Comparison of ENCODE assay signal across 1 cellular context in genomic region chr1:52142220-52143153, GRCh38.
TF ChIP-seq lines count a peak whose summit lies in the region.

No MANE protein-coding gene starts in this region.

TF ChIP-seq in K562, 482 proteins besides CTCF, POLR2A, EP300 and RAD21 (continued from another document):
- TF ChIP-seq ID3 (CRISPR knock-in tag; IDR thresholded peaks at IDR 0.05) (no peak), ID3 (tag; IDR thresholded peaks at IDR 0.05) (peak; percentile 52; the same call in 1 of the 2 replicates), UBTF (IDR thresholded peaks at IDR 0.05; ENCODE audit: borderline replicate concordance in 1 of 2, low read depth in 2 of 2, low read length in 2 of 2) (peak; percentile 90 to 94), FIP1L1 (IDR thresholded peaks at IDR 0.05; ENCODE audit: low read depth, low read length, poor library complexity, severe bottlenecking) (peak; percentile 83), SRSF1 (IDR thresholded peaks at IDR 0.05; ENCODE audit: low read depth, low read length) (0 out of 2 replicates have a peak, but pooled peaks have one; percentile 59), STAT5A (IDR thresholded peaks at IDR 0.05; ENCODE audit: borderline replicate concordance, low read length) (no peak), ARID4B (CRISPR knock-in tag; IDR thresholded peaks at IDR 0.05) (peak; percentile 77), PCBP1 (IDR thresholded peaks at IDR 0.05; ENCODE audit: low read depth, low read length, poor library complexity, severe bottlenecking) (peak; percentile 54), ZNF431 (CRISPR knock-in tag; IDR thresholded peaks at IDR 0.05) (peak; percentile 17; the same call in 1 of the 2 replicates)
